22 cellular contexts compared by ENCODE assay signal in the genomic region with DNA sequence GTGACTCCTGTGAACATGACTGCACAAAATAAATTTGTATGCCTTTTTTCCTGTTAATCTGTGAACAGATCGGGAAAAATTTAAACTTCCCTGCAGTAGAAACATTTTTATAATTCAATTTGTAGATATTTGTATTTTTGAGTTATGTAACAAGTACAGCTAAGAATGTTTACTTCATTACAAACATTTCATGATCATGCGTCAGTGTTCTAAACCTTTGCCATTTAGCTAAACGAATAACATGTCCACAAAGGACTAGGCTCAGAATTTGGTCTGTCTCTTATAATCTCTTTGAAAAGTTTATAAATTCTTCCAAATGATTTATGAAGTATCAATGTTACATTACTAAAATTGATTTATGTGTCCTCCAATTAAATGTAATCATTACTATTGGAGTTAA.
"Had no signal": no experiment of that assay in that cellular context is flagged by ENCODE, and none has a peak within 500 bp of the region (broad histone marks: within the 10 kb centered on the region; RNA-seq: fewer than 3 reads in every experiment).

No MANE protein-coding gene starts in this region.

- DNase-seq: colonic mucosa; cortex of kidney; effector CD8-positive, alpha-beta T cell; effector memory CD8-positive, alpha-beta T cell; endodermal cell; erythroblast; esophagus squamous epithelium; foreskin fibroblast; foreskin melanocyte; gastrocnemius medialis; glutamatergic neuron; head of caudate nucleus; heart right ventricle; hippocampal formation; left cardiac atrium; left lung; left ventricle myocardium superior; lower lobe of right lung; midbrain; naive thymus-derived CD4-positive, alpha-beta T cell had no signal

- H3K27ac ChIP-seq: colonic mucosa, epithelial cell of prostate, gastrocnemius medialis, heart right ventricle, left lung, lower lobe of right lung had no signal

- H3K4me1 ChIP-seq: colonic mucosa, gastrocnemius medialis, heart right ventricle, left lung, lower lobe of right lung had no signal

- H3K36me3 ChIP-seq: colonic mucosa, esophagus squamous epithelium, gastrocnemius medialis, left lung had no signal

- H3K27me3 ChIP-seq: colonic mucosa, esophagus squamous epithelium, gastrocnemius medialis, heart right ventricle, left lung had no signal

- ATAC-seq: effector memory CD8-positive, alpha-beta T cell; esophagus mucosa; gastrocnemius medialis; heart right ventricle; left cardiac atrium; left lung; left ventricle myocardium superior; lower lobe of right lung; naive thymus-derived CD4-positive, alpha-beta T cell had no signal

- H3K4me3 ChIP-seq: colonic mucosa, esophagus squamous epithelium, gastrocnemius medialis, heart right ventricle, left lung, lower lobe of right lung had no signal
